1 cellular context compared by ENCODE assay signal in genomic region chr20:62935968-62936585, GRCh38.
TF ChIP-seq lines count a peak whose summit lies in the region.

No MANE protein-coding gene starts in this region.

TF ChIP-seq in SK-N-SH, 30 proteins besides CTCF, POLR2A, EP300 and RAD21 (continued from another document):
- no peak for TF ChIP-seq USF1 (IDR thresholded peaks at IDR 0.05; ENCODE audit: borderline replicate concordance, low read depth)
- no peak for TF ChIP-seq FOXJ3 (CRISPR knock-in tag; IDR thresholded peaks at IDR 0.05)
- no peak for TF ChIP-seq EZH2phosphoT487 (IDR thresholded peaks at IDR 0.05; ENCODE audit: borderline replicate concordance, low read depth)
- TF ChIP-seq NRF1 (IDR thresholded peaks at IDR 0.05; ENCODE audit: low read depth, low read length): no peak
- no peak for TF ChIP-seq SIN3A (IDR thresholded peaks at IDR 0.05; ENCODE audit: borderline replicate concordance, low read depth, low read length)
- TF ChIP-seq REST (IDR thresholded peaks at IDR 0.05; ENCODE audit: low read depth, low read length): no peak
- TF ChIP-seq POLR2AphosphoS5 (IDR thresholded peaks at IDR 0.05; ENCODE audit: low read depth, low read length): no peak
- no peak for TF ChIP-seq CHD2 (IDR thresholded peaks at IDR 0.05; ENCODE audit: low read length, partially characterized antibody)
- no peak for TF ChIP-seq GATA2 (CRISPR knock-in tag; IDR thresholded peaks at IDR 0.05)
- TF ChIP-seq JUND (IDR thresholded peaks at IDR 0.05): no peak
